ENCODE assay signal across 1 cellular context in the genomic region with DNA sequence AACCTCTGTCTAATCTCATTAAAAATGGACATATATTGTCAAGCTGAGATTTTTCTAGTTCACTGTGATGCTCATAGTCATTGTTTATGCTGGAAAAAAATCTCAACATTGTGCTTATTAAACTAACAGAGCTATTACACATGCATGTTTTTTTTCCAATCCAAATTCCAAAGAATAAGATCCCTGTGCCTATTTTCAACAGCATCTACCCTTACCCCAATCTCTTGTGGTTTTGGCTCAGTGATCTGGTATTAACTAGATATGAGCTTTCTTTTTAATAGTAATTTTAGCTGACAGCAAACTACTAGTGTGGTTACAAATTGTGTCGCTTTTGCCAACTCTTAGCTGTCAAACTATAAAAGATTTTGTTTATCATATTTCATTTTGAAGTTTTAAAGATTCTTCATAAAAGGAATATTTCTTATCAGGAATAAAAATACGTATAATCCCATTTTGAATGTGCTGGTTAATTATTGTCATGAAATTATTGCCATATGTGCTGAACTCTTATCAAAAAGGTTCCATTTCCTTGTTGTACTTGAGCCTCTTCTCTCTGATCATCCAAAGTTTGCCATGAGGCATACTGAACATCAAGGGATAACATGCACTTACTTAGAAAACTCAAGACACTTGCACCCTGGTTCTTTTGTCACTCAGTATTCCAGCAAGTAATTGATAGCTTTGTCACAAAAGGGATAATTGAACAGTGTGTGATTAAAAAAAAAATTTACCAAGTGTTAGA.
TF ChIP-seq lines count a peak whose summit lies in the region.

No MANE protein-coding gene starts in this region.

TF ChIP-seq in SK-N-SH treated with all-trans-retinoic acid at 6 μM for 48 hours, 23 proteins besides CTCF, POLR2A, EP300 and RAD21 (continued from another document):
- TF ChIP-seq, protein P1, sequence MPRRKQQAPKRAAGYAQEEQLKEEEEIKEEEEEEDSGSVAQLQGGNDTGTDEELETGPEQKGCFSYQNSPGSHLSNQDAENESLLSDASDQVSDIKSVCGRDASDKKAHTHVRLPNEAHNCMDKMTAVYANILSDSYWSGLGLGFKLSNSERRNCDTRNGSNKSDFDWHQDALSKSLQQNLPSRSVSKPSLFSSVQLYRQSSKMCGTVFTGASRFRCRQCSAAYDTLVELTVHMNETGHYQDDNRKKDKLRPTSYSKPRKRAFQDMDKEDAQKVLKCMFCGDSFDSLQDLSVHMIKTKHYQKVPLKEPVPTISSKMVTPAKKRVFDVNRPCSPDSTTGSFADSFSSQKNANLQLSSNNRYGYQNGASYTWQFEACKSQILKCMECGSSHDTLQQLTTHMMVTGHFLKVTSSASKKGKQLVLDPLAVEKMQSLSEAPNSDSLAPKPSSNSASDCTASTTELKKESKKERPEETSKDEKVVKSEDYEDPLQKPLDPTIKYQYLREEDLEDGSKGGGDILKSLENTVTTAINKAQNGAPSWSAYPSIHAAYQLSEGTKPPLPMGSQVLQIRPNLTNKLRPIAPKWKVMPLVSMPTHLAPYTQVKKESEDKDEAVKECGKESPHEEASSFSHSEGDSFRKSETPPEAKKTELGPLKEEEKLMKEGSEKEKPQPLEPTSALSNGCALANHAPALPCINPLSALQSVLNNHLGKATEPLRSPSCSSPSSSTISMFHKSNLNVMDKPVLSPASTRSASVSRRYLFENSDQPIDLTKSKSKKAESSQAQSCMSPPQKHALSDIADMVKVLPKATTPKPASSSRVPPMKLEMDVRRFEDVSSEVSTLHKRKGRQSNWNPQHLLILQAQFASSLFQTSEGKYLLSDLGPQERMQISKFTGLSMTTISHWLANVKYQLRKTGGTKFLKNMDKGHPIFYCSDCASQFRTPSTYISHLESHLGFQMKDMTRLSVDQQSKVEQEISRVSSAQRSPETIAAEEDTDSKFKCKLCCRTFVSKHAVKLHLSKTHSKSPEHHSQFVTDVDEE (CRISPR knock-in tag; IDR thresholded peaks at IDR 0.05) = no peak
- TF ChIP-seq RARB (CRISPR knock-in tag; IDR thresholded peaks at IDR 0.05) (no peak), SNAI2 (CRISPR knock-in tag; IDR thresholded peaks at IDR 0.05) (no peak), ARNTL (CRISPR knock-in tag; IDR thresholded peaks at IDR 0.05; ENCODE audit: borderline replicate concordance, low read depth) (no peak), ZNF8 (CRISPR knock-in tag; IDR thresholded peaks at IDR 0.05) (no peak), ZNF565 (CRISPR knock-in tag; conservative IDR thresholded peaks at IDR 0.05; ENCODE audit: low read depth) (no peak), TCF4 (CRISPR knock-in tag; IDR thresholded peaks at IDR 0.05; ENCODE audit: borderline replicate concordance) (no peak; the same call in 1 of the 2 replicates), ZNF70 (CRISPR knock-in tag; IDR thresholded peaks at IDR 0.05) (no peak), TOX (CRISPR knock-in tag; IDR thresholded peaks at IDR 0.05; ENCODE audit: borderline replicate concordance) (no peak)
- TF ChIP-seq, protein P2, sequence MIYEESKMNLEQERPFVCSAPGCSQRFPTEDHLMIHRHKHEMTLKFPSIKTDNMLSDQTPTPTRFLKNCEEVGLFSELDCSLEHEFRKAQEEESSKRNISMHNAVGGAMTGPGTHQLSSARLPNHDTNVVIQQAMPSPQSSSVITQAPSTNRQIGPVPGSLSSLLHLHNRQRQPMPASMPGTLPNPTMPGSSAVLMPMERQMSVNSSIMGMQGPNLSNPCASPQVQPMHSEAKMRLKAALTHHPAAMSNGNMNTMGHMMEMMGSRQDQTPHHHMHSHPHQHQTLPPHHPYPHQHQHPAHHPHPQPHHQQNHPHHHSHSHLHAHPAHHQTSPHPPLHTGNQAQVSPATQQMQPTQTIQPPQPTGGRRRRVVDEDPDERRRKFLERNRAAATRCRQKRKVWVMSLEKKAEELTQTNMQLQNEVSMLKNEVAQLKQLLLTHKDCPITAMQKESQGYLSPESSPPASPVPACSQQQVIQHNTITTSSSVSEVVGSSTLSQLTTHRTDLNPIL (CRISPR knock-in tag; IDR thresholded peaks at IDR 0.05; ENCODE audit: low read depth) = no peak
- TF ChIP-seq, protein P3, sequence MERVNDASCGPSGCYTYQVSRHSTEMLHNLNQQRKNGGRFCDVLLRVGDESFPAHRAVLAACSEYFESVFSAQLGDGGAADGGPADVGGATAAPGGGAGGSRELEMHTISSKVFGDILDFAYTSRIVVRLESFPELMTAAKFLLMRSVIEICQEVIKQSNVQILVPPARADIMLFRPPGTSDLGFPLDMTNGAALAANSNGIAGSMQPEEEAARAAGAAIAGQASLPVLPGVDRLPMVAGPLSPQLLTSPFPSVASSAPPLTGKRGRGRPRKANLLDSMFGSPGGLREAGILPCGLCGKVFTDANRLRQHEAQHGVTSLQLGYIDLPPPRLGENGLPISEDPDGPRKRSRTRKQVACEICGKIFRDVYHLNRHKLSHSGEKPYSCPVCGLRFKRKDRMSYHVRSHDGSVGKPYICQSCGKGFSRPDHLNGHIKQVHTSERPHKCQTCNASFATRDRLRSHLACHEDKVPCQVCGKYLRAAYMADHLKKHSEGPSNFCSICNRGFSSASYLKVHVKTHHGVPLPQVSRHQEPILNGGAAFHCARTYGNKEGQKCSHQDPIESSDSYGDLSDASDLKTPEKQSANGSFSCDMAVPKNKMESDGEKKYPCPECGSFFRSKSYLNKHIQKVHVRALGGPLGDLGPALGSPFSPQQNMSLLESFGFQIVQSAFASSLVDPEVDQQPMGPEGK (CRISPR knock-in tag; IDR thresholded peaks at IDR 0.05; ENCODE audit: borderline replicate concordance) = no peak
- TF ChIP-seq, protein P4, sequence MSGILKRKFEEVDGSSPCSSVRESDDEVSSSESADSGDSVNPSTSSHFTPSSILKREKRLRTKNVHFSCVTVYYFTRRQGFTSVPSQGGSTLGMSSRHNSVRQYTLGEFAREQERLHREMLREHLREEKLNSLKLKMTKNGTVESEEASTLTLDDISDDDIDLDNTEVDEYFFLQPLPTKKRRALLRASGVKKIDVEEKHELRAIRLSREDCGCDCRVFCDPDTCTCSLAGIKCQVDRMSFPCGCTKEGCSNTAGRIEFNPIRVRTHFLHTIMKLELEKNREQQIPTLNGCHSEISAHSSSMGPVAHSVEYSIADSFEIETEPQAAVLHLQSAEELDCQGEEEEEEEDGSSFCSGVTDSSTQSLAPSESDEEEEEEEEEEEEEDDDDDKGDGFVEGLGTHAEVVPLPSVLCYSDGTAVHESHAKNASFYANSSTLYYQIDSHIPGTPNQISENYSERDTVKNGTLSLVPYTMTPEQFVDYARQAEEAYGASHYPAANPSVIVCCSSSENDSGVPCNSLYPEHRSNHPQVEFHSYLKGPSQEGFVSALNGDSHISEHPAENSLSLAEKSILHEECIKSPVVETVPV (CRISPR knock-in tag; IDR thresholded peaks at IDR 0.05) = no peak
TF ChIP-seq in SK-N-SH treated with all-trans-retinoic acid at 6 μM for 48 hours: peak in this region for 0.
